In genomic region chr4:165720411-165721082, GRCh38 we compare ENCODE assay signal across 19 cellular contexts.
DNase-seq lines count a peak whose midpoint lies in the region; ATAC-seq lines count a peak whose summit lies in the region.
"Had no signal": no experiment of that assay in that cellular context is flagged by ENCODE, and none has a peak within 500 bp of the region (broad histone marks: within the 10 kb centered on the region; RNA-seq: fewer than 3 reads in every experiment).

No MANE protein-coding gene starts in this region.

- no peak overlapping the region for H3K4me2 ChIP-seq in mesenchymal stem cell (ENCODE audit: low read length, poor library complexity, severe bottlenecking)
- H3K4me2 ChIP-seq: A549 had no signal

- H3K79me1 ChIP-seq in mesenchymal stem cell (replicated peaks; ENCODE audit: low read length, poor library complexity, severe bottlenecking), result no peaks in the 10 kb centered on the region

- H2AFZ ChIP-seq in mesenchymal stem cell (ENCODE audit: low read depth, low read length), result no peak overlapping the region

- DNase-seq in NCI-H748 (lab: John Stamatoyannopoulos, UW; ENCODE audit: unreplicated experiment), result peak; percentile 50
- no peak for DNase-seq in NCI-H748 treated with DMSO at 0.1 percent for 48 hours (lab: John Stamatoyannopoulos, UW)
- peak; percentile 28 for DNase-seq in NCI-H146 treated with DMSO at 0.1 percent for 48 hours (lab: John Stamatoyannopoulos, UW; ENCODE audit: unreplicated experiment)
- peak; percentile 11 for DNase-seq in SHP77 treated with DMSO at 0.1 percent for 48 hours (lab: John Stamatoyannopoulos, UW)
- no peak for DNase-seq in mesenchymal stem cell
- no peak for DNase-seq in putamen (ENCODE audit: low spot score)
- DNase-seq: BE2C; GOT3; HCEC 1CT; KG1; NCI-H187; NCI-H226; NCI-H524 treated with DMSO at 0.1 percent for 48 hours; NK-92 treated with Interleukin-12 subunit alpha and Interleukin-12 subunit beta, amount 100 ng/mL, for 24 hours; SJCRH30; T-cell had no signal

- H3K14ac ChIP-seq in mesenchymal stem cell (ENCODE audit: low read length in 2 of 2), result no peak overlapping the region

- H3K36me3 ChIP-seq in mesenchymal stem cell (ENCODE audit: control insufficient read depth in 1 of 2, insufficient read depth in 2 of 2, low read depth in 1 of 2, low read length in 2 of 2), result no peaks in the 10 kb centered on the region
- H3K36me3 ChIP-seq: BE2C, SJCRH30 had no signal

- H2BK5ac ChIP-seq in mesenchymal stem cell (ENCODE audit: low read depth, low read length, poor library complexity, severe bottlenecking), result no peak overlapping the region

- no peak overlapping the region for H3K9ac ChIP-seq in mesenchymal stem cell (ENCODE audit: low read length)

- ATAC-seq in GM18870 (IDR thresholded peaks at IDR 0.05; ENCODE audit: unreplicated experiment), result no peak
- ATAC-seq: A549, Panc1, T-cell had no signal

- H3K4me3 ChIP-seq in mesenchymal stem cell (ENCODE audit: insufficient read depth in 1 of 2, low read depth in 1 of 2, low read length in 2 of 2), result no peak overlapping the region
- H3K4me3 ChIP-seq: A549, SJCRH30 had no signal

- H3K27ac ChIP-seq in mesenchymal stem cell (ENCODE audit: low read length, poor library complexity, severe bottlenecking), result no peak overlapping the region
- H3K27ac ChIP-seq: A549, SJCRH30 had no signal

- H3K18ac ChIP-seq in mesenchymal stem cell (ENCODE audit: low read depth in 1 of 2, low read length in 2 of 2), result no peak overlapping the region

- H3K23ac ChIP-seq in mesenchymal stem cell (ENCODE audit: low read length in 2 of 2), result no peak overlapping the region

- WGBS in mesenchymal stem cell, result 80% methylated on average over 2 of the region's 2 CpGs

- H2BK120ac ChIP-seq in mesenchymal stem cell (ENCODE audit: low read depth, low read length), result no peak overlapping the region

- no peak overlapping the region for H2AK5ac ChIP-seq in mesenchymal stem cell (ENCODE audit: low read length, severe bottlenecking)

- no peaks in the 10 kb centered on the region for H3K9me3 ChIP-seq in mesenchymal stem cell (ENCODE audit: control insufficient read depth, low read length)
- H3K9me3 ChIP-seq: A549, BE2C, SJCRH30 had no signal

- H3K27me3 ChIP-seq in mesenchymal stem cell (ENCODE audit: control insufficient read depth in 1 of 2, insufficient read depth in 1 of 2, low read length in 2 of 2), result no peaks in the 10 kb centered on the region
- H3K27me3 ChIP-seq: BE2C, SJCRH30 had no signal

- H3K4me1 ChIP-seq in mesenchymal stem cell (ENCODE audit: control insufficient read depth, insufficient read depth, low read depth, low read length), result no peaks in the 10 kb centered on the region
- H3K4me1 ChIP-seq: A549, BE2C, SJCRH30 had no signal

- H3K4ac ChIP-seq in mesenchymal stem cell (ENCODE audit: low read depth in 1 of 2, low read length in 2 of 2), result no peak overlapping the region

- H4K91ac ChIP-seq in mesenchymal stem cell (ENCODE audit: low read length), result no peak overlapping the region

- no peak overlapping the region for H4K8ac ChIP-seq in mesenchymal stem cell (ENCODE audit: low read length)

- no peak overlapping the region for H2BK15ac ChIP-seq in mesenchymal stem cell (ENCODE audit: low read depth, poor library complexity, severe bottlenecking)

- no peak overlapping the region for H2BK12ac ChIP-seq in mesenchymal stem cell (ENCODE audit: low read length in 2 of 2)

Comparison
In these comparisons a context has a peak if more than half of its experiments do, and no peak if none do; other contexts are left out.
1. DNase-seq: peak in NCI-H748 (single experiment), NCI-H146 treated with DMSO at 0.1 percent for 48 hours (single experiment) and SHP77 treated with DMSO at 0.1 percent for 48 hours (single experiment); none in NCI-H748 treated with DMSO at 0.1 percent for 48 hours (single experiment), mesenchymal stem cell (single experiment) and putamen (single experiment).